Comparison of ENCODE assay signal across 6 cellular contexts in genomic region chr6:14300189-14300588, GRCh38.
DNase-seq lines count a peak whose midpoint lies in the region; ATAC-seq, FAIRE-seq and TF ChIP-seq lines count a peak whose summit lies in the region.
"Not testable (repeated sequence)": the region's sequence is repeated elsewhere in the genome, so short reads cannot be mapped to it uniquely, and the experiment has no call there.

No MANE protein-coding gene starts in this region.

- not testable (repeated sequence) for TF ChIP-seq EP300 in H1 (IDR thresholded peaks at IDR 0.05; ENCODE audit: borderline replicate concordance in 1 of 2, low read depth in 2 of 2, low read length in 2 of 2)

- not testable (repeated sequence) for H3K79me2 ChIP-seq in H1 (ENCODE audit: control insufficient read depth in 1 of 2, insufficient read depth in 2 of 2, low read length in 2 of 2); neural progenitor cell (ENCODE audit: low read depth)

- 93% methylated on average over 16 of the region's 16 CpGs; no CpG with 5 or more reads in 1 of the 2 experiments for WGBS in H1 (ENCODE audit: extremely low coverage in 1 of 2, insufficient coverage in 1 of 2, insufficient read length in 1 of 2, insufficient replicate concordance in 2 of 2, low coverage in 1 of 2, low lambda C conversion rate in 2 of 2, missing lambda C conversion rate in 1 of 2), 2 experiments

- H4K5ac ChIP-seq in H1 (ENCODE audit: insufficient read length, low read depth, low read length): not testable (repeated sequence)

- TF ChIP-seq POLR2A in H1 (IDR thresholded peaks at IDR 0.05; ENCODE audit: control extremely low read depth in 1 of 2, low read depth in 2 of 2, low read length in 2 of 2): not testable (repeated sequence)

- TF ChIP-seq CTCF in H1 (IDR thresholded peaks at IDR 0.05; ENCODE audit: control extremely low read depth in 1 of 3, insufficient read depth in 1 of 3, low read depth in 1 of 3, low read length in 3 of 3); neural progenitor cell (IDR thresholded peaks at IDR 0.05): not testable (repeated sequence)

- H3K4me1 ChIP-seq in ES-I3 (ENCODE audit: insufficient read depth, low read length) (peaks cover 20% of the 10 kb centered on the region; the same call in 1 of the 2 replicates), HUES48 (ENCODE audit: control insufficient read depth, insufficient read depth, low read length) (peaks cover 21% of the 10 kb centered on the region; the same call in 1 of the 2 replicates)
- H3K4me1 ChIP-seq in H1 (replicated peaks in 1 of 4; ENCODE audit: control insufficient read depth in 3 of 4, insufficient read depth in 4 of 4, low read length in 3 of 4); iPS-15b (ENCODE audit: control insufficient read depth, insufficient read depth, low read length); neural progenitor cell: not testable (repeated sequence)

- not testable (repeated sequence) for H3K9me3 Mint-ChIP-seq in neural progenitor cell

- not testable (repeated sequence) for H3K27ac Mint-ChIP-seq in T-helper 17 cell
- peak overlapping the region; percentile 50 for H3K27ac Mint-ChIP-seq in neural progenitor cell

- not testable (repeated sequence) for H3K36me3 Mint-ChIP-seq in T-helper 17 cell (ENCODE audit: low read depth); neural progenitor cell

- DNase-seq in T-helper 17 cell; H1 (ENCODE audit: low read depth in 1 of 2, low spot score in 2 of 2); neural progenitor cell (ENCODE audit: low spot score): not testable (repeated sequence)

- H2BK15ac ChIP-seq in H1 (ENCODE audit: low read length): not testable (repeated sequence)

- H2AK5ac ChIP-seq in H1 (ENCODE audit: low read depth, low read length): not testable (repeated sequence)

- H3K27ac ChIP-seq in HUES48 (ENCODE audit: low read depth, low read length); H1 (ENCODE audit: low read depth, low read length); neural progenitor cell: not testable (repeated sequence)

- not testable (repeated sequence) for H3K79me1 ChIP-seq in H1 (ENCODE audit: low read depth, low read length)

- not testable (repeated sequence) for H2BK120ac ChIP-seq in H1 (replicated peaks; ENCODE audit: low read depth, low read length)

- POLR2A ChIA-PET in H1 (lab: Charles Lee; ENCODE audit: partially characterized antibody): not testable (repeated sequence)

- H3K9ac ChIP-seq in ES-I3 (ENCODE audit: low read depth, low read length) (peak overlapping the region; percentile 65), HUES48 (ENCODE audit: low read depth, low read length) (peak overlapping the region; percentile 72), iPS-15b (ENCODE audit: low read depth, low read length) (peak overlapping the region; percentile 65)
- H3K9ac ChIP-seq in H1 (replicated peaks in 1 of 4; ENCODE audit: extremely low read depth in 1 of 4, low read depth in 3 of 4, low read length in 3 of 4); neural progenitor cell: not testable (repeated sequence)

- not testable (repeated sequence) for H3K23ac ChIP-seq in H1 (ENCODE audit: insufficient read length)

- 0 out of 2 replicates have a peak overlapping the region, but pooled peaks have one; percentile 32 for H3K18ac ChIP-seq in H1 (ENCODE audit: extremely low read depth, low read length)

- peak overlapping the region; percentile 4 for H3K4me3 Mint-ChIP-seq in T-helper 17 cell
- not testable (repeated sequence) for H3K4me3 Mint-ChIP-seq in neural progenitor cell

- H3K4me1 Mint-ChIP-seq in T-helper 17 cell: not testable (repeated sequence)
- H3K4me1 Mint-ChIP-seq in neural progenitor cell: peaks cover 17% of the 10 kb centered on the region

- FAIRE-seq in H1 (lab: Jason Lieb, UNC): not testable (repeated sequence)

- not testable (repeated sequence) for H3K9me3 ChIP-seq in ES-I3 (ENCODE audit: control insufficient read depth, insufficient read depth, low read length); HUES48 (ENCODE audit: control insufficient read depth, insufficient read depth, low read length); T-helper 17 cell (ENCODE audit: control insufficient read depth, low read length, poor library complexity, severe bottlenecking); H1 (ENCODE audit: insufficient read depth in 2 of 2, low read depth in 1 of 2, low read length in 1 of 2); iPS-15b (ENCODE audit: control insufficient read depth, insufficient read depth, low read length); neural progenitor cell (ENCODE audit: low read depth)

- not testable (repeated sequence) for H4K20me1 ChIP-seq in H1 (replicated peaks in 1 of 2; ENCODE audit: control insufficient read depth in 1 of 2, insufficient read depth in 2 of 2, low read length in 2 of 2); neural progenitor cell (ENCODE audit: low read depth)

- H3K4ac ChIP-seq in H1 (replicated peaks; ENCODE audit: insufficient read length, low read depth, low read length): not testable (repeated sequence)

- peaks cover 19% of the 10 kb centered on the region for H3K27me3 Mint-ChIP-seq in T-helper 17 cell
- H3K27me3 Mint-ChIP-seq in neural progenitor cell (ENCODE audit: insufficient read depth, low read depth): not testable (repeated sequence)

- H4K91ac ChIP-seq in H1 (replicated peaks; ENCODE audit: insufficient read length, low read length): not testable (repeated sequence)

- not testable (repeated sequence) for H2AFZ ChIP-seq in H1 (ENCODE audit: low read length); neural progenitor cell (replicated peaks)

- H2BK5ac ChIP-seq in H1 (ENCODE audit: low read depth, low read length): not testable (repeated sequence)

- H2BK12ac ChIP-seq in H1 (ENCODE audit: low read depth, low read length): not testable (repeated sequence)

- peak overlapping the region in 1 of 2 experiments; percentile 56; a peak in 2 of 4 replicates for H3K4me2 ChIP-seq in H1 (ENCODE audit: insufficient read depth in 1 of 2, low read depth in 2 of 2, low read length in 2 of 2)
- not testable (repeated sequence) for H3K4me2 ChIP-seq in neural progenitor cell

- H3F3A ChIP-seq in neural progenitor cell (ENCODE audit: low read depth): not testable (repeated sequence)

- not testable (repeated sequence) for H3K27me3 ChIP-seq in HUES48 (ENCODE audit: control insufficient read depth, insufficient read depth, low read length); H1 (replicated peaks in 1 of 4; ENCODE audit: control insufficient read depth in 3 of 4, extremely low read depth in 1 of 4, insufficient read depth in 3 of 4, low read length in 3 of 4); iPS-15b (ENCODE audit: control insufficient read depth, insufficient read depth, low read length)
- peaks cover 22% of the 10 kb centered on the region for H3K27me3 ChIP-seq in neural progenitor cell

- H3K14ac ChIP-seq in H1 (ENCODE audit: insufficient read length): not testable (repeated sequence)

- TF ChIP-seq RAD21 in H1 (IDR thresholded peaks at IDR 0.05 in 1 of 2, conservative IDR thresholded peaks at IDR 0.05 in 1 of 2; ENCODE audit: low read depth in 2 of 2, low read length in 2 of 2): not testable (repeated sequence)

- not testable (repeated sequence) for H2BK20ac ChIP-seq in H1 (ENCODE audit: low read length)

- not testable (repeated sequence) for H3K56ac ChIP-seq in H1 (replicated peaks; ENCODE audit: insufficient read length, low read depth, low read length)

- H3K23me2 ChIP-seq in H1 (ENCODE audit: low read depth, low read length): not testable (repeated sequence)

- H3K36me3 ChIP-seq in ES-I3 (ENCODE audit: insufficient read depth, low read length): peaks cover 31% of the 10 kb centered on the region
- peaks cover 16% of the 10 kb centered on the region for H3K36me3 ChIP-seq in HUES48 (ENCODE audit: control insufficient read depth, insufficient read depth, low read length)
- peaks cover 0 to 10% (median 0%) of the 10 kb centered on the region in 4 experiments; a peak in 2 of 8 replicates for H3K36me3 ChIP-seq in H1 (ENCODE audit: control insufficient read depth in 2 of 4, insufficient read depth in 4 of 4, low read length in 3 of 4)
- H3K36me3 ChIP-seq in iPS-15b (ENCODE audit: control insufficient read depth, insufficient read depth, low read length); neural progenitor cell: not testable (repeated sequence)

- H3K4me3 ChIP-seq in HUES48 (ENCODE audit: low read depth, low read length) (peak overlapping the region; percentile 64), H1 (ENCODE audit: extremely low read depth in 1 of 4, insufficient read depth in 2 of 4, low read depth in 3 of 4, low read length in 4 of 4) (peak overlapping the region in 1 of 4 experiments; percentile 35; a peak in 1 of 8 replicates), iPS-15b (ENCODE audit: low read depth, low read length) (peak overlapping the region; percentile 43)
- not testable (repeated sequence) for H3K4me3 ChIP-seq in neural progenitor cell

- CTCF ChIA-PET in H1 (lab: Charles Lee; ENCODE audit: partially characterized antibody): not testable (repeated sequence)

- not testable (repeated sequence) for ATAC-seq in T-helper 17 cell

- not testable (repeated sequence) for H4K8ac ChIP-seq in H1 (ENCODE audit: extremely low read depth, insufficient read depth, low read length)
